ENCODE assay signal across 20 cellular contexts in the genomic region with DNA sequence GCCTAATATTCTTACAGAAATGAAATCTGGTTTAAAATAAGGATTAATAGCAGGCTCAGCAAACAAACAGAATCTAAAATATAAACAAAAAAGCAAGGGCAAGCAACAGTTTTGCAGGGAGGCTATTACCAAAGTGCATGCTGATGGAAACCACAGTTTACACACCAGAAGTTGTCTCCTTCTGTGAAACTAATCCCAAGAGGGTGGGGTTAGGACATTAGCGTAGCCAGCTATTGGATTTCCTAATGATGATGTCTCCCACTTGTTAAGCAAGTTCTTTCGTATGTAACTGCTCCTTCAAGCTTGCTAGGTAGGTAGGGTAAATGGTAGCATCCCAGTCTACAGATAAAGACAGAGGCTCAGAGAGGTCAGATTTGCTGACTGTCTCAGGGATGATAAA.
DNase-seq lines count a peak whose midpoint lies in the region; ATAC-seq and TF ChIP-seq lines count a peak whose summit lies in the region.
"Had no signal": no experiment of that assay in that cellular context is flagged by ENCODE, and none has a peak within 500 bp of the region (broad histone marks: within the 10 kb centered on the region; RNA-seq: fewer than 3 reads in every experiment).

No MANE protein-coding gene starts in this region.

- no peak for TF ChIP-seq CTCF in left ventricle myocardium inferior (IDR thresholded peaks at IDR 0.05; ENCODE audit: borderline replicate concordance)
- no peak for TF ChIP-seq CTCF in choroid plexus epithelial cell (conservative IDR thresholded peaks at IDR 0.05; ENCODE audit: low read depth, low read length)

- ATAC-seq in right cardiac atrium (peak; percentile 46 to 60), HG03520 (IDR thresholded peaks at IDR 0.05; ENCODE audit: unreplicated experiment) (no peak)
- ATAC-seq: PC-3 had no signal

- DNase-seq in right cardiac atrium (no peak), left ventricle myocardium inferior (no peak), choroid plexus epithelial cell (ENCODE audit: low read depth) (peak; percentile 31), iris pigment epithelial cell (ENCODE audit: low read depth) (peak; percentile 30), cortex of kidney (lab: John Stamatoyannopoulos, UW) (no peak), GOT3 (lab: John Stamatoyannopoulos, UW) (no peak)
- DNase-seq: Caco-2; CD4-positive, CD25-positive, alpha-beta regulatory T cell; EL; H9; IMR-90; Karpas-422; MM.1S; NCI-H1105 treated with DMSO at 0.1 percent for 48 hours; NCI-H187; NCI-H69; PC-3 had no signal

- H3K4me3 ChIP-seq in right cardiac atrium (ENCODE audit: low read length) (no peak overlapping the region), left ventricle myocardium inferior (no peak overlapping the region), choroid plexus epithelial cell (ENCODE audit: low read depth, low read length) (no peak overlapping the region)
- H3K4me3 ChIP-seq: SJSA1 had no signal

- 68% methylated on average over 2 of the region's 2 CpGs for WGBS in right cardiac atrium

- H3K36me3 ChIP-seq in left ventricle myocardium inferior, result no peaks in the 10 kb centered on the region
- H3K36me3 ChIP-seq: SJSA1 had no signal

- H3K9me3 ChIP-seq in right cardiac atrium (ENCODE audit: control insufficient read depth, low read length) (no peaks in the 10 kb centered on the region), left ventricle myocardium inferior (replicated peaks) (peaks cover 19% of the 10 kb centered on the region)
- H3K9me3 ChIP-seq: SJSA1 had no signal

- H3K27ac ChIP-seq in right cardiac atrium (ENCODE audit: low read length) (no peak overlapping the region), left ventricle myocardium inferior (replicated peaks) (no peak overlapping the region)
- H3K27ac ChIP-seq: RWPE1, SJSA1 had no signal

- H3K27me3 ChIP-seq in right cardiac atrium (ENCODE audit: control insufficient read depth, insufficient read depth) (no peaks in the 10 kb centered on the region), left ventricle myocardium inferior (ENCODE audit: low read depth) (no peaks in the 10 kb centered on the region)
- H3K27me3 ChIP-seq: SJSA1 had no signal

- H3K4me1 ChIP-seq in right cardiac atrium (ENCODE audit: control insufficient read depth, insufficient read depth, low read length) (peaks cover 3% of the 10 kb centered on the region), left ventricle myocardium inferior (peaks cover 11% of the 10 kb centered on the region)
- H3K4me1 ChIP-seq: Caco-2, SJSA1 had no signal

- intact Hi-C loops in right cardiac atrium (cut with DNase I), result loop anchor here in 1 of 4 donors (10.0 kb wide), 1 partner anchor 106 kb away; no protein-coding TSS in a partner anchor
- intact Hi-C loops in left ventricle myocardium inferior (cut with micrococcal nuclease), result no loop called here

Comparison
In these comparisons a context has a peak if more than half of its experiments do, and no peak if none do; other contexts are left out.
1. DNase-seq: peak in choroid plexus epithelial cell (single experiment) and iris pigment epithelial cell (single experiment); none in right cardiac atrium (0 of 3), left ventricle myocardium inferior (single experiment), cortex of kidney (single experiment) and GOT3 (single experiment).